ENCODE assay signal across 1 cellular context in genomic region chr14:68230941-68231717, GRCh38.
TF ChIP-seq lines count a peak whose summit lies in the region.

No MANE protein-coding gene starts in this region.

TF ChIP-seq in GM23338, 12 proteins besides CTCF, POLR2A, EP300 and RAD21 (continued from another document):
- TF ChIP-seq EZH2phosphoT487 (IDR thresholded peaks at IDR 0.05; ENCODE audit: unreplicated experiment), result no peak
- TF ChIP-seq, protein P1, sequence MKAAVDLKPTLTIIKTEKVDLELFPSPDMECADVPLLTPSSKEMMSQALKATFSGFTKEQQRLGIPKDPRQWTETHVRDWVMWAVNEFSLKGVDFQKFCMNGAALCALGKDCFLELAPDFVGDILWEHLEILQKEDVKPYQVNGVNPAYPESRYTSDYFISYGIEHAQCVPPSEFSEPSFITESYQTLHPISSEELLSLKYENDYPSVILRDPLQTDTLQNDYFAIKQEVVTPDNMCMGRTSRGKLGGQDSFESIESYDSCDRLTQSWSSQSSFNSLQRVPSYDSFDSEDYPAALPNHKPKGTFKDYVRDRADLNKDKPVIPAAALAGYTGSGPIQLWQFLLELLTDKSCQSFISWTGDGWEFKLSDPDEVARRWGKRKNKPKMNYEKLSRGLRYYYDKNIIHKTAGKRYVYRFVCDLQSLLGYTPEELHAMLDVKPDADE (IDR thresholded peaks at IDR 0.05), result no peak
- TF ChIP-seq NANOG (IDR thresholded peaks at IDR 0.05; ENCODE audit: borderline replicate concordance), result no peak
- no peak for TF ChIP-seq EZH2 (IDR thresholded peaks at IDR 0.05; ENCODE audit: low read depth, unreplicated experiment)
